In the genomic region with DNA sequence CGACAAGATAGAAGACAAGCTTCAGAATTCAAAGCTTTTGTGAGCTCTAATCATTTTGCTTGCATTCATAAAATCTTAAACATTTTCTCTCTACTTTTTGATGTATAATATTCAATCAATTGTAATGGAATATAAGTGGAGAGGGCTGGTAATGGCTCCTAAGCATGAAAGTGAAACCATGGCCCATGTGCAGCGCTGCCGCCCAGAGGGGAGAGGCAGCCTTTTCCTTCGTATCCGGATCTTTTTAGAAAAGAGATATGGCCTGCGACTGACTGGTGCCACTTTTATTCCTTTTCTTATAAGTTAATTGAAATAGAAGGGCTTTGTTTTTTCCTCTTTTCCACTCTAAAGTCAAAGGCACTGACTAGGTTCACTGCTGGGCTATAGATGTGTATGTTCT, we compare ENCODE assay signal across 7 cellular contexts.
DNase-seq lines count a peak whose midpoint lies in the region; ATAC-seq, FAIRE-seq and TF ChIP-seq lines count a peak whose summit lies in the region.
"Not testable (repeated sequence)": the region's sequence is repeated elsewhere in the genome, so short reads cannot be mapped to it uniquely, and the experiment has no call there.

No MANE protein-coding gene starts in this region.

- 0 out of 3 replicates have a peak, but pooled peaks have one; percentile 36 for ATAC-seq in RWPE2 (ENCODE audit: low read depth)

- H3K27me3 Mint-ChIP-seq in CD4-positive, alpha-beta memory T cell; neural progenitor cell (ENCODE audit: insufficient read depth, low read depth): not testable (repeated sequence)

- not testable (repeated sequence) for TF ChIP-seq POLR2A in endothelial cell of umbilical vein (IDR thresholded peaks at IDR 0.05; ENCODE audit: low read depth, low read length)

- H3K9me3 Mint-ChIP-seq in CD4-positive, alpha-beta memory T cell; neural progenitor cell: not testable (repeated sequence)

- peak; percentile 62 for FAIRE-seq in endothelial cell of umbilical vein (lab: Jason Lieb, UNC)

- H3K4me3 ChIP-seq in CD4-positive, alpha-beta memory T cell (ENCODE audit: low read length in 2 of 2); RWPE2 (ENCODE audit: severe bottlenecking); astrocyte of the spinal cord (ENCODE audit: low read depth, low read length); endothelial cell of umbilical vein (replicated peaks in 1 of 3; ENCODE audit: insufficient read depth in 1 of 3, low read depth in 1 of 3, low read length in 3 of 3); left ventricle myocardium inferior; neural progenitor cell: not testable (repeated sequence)

- not testable (repeated sequence) for H3K4me1 Mint-ChIP-seq in CD4-positive, alpha-beta memory T cell; neural progenitor cell

- H3K27ac ChIP-seq in CD4-positive, alpha-beta memory T cell (ENCODE audit: low read depth, low read length); RWPE2 (ENCODE audit: poor library complexity, severe bottlenecking); endothelial cell of umbilical vein (ENCODE audit: insufficient read depth, low read depth, low read length); neural progenitor cell: not testable (repeated sequence)
- H3K27ac ChIP-seq in left ventricle myocardium inferior (replicated peaks) = peak overlapping the region; percentile 41

- peak in 1 of 5 donors; percentile 2 for DNase-seq in CD4-positive, alpha-beta memory T cell
- DNase-seq in HT-29 (ENCODE audit: low spot score) = peak; percentile 1
- not testable (repeated sequence) for DNase-seq in RWPE2 (ENCODE audit: low spot score); left ventricle myocardium inferior; neural progenitor cell (ENCODE audit: low spot score)
- DNase-seq in astrocyte of the spinal cord (ENCODE audit: low read depth, low spot score) = peak; percentile 1
- peak; percentile 7 for DNase-seq in endothelial cell of umbilical vein (ENCODE audit: low read depth, low spot score)

- peak overlapping the region in 7 of 8 donors; percentile 8 to 43 (median 29) for H3K4me3 Mint-ChIP-seq in CD4-positive, alpha-beta memory T cell
- H3K4me3 Mint-ChIP-seq in neural progenitor cell = not testable (repeated sequence)

- dilution Hi-C loops in endothelial cell of umbilical vein (cut with MboI; ENCODE audit: extremely low pct_ligation_motif_present, low sequenced_read_pairs) = not testable (repeated sequence)

- not testable (repeated sequence) for H4K20me1 ChIP-seq in endothelial cell of umbilical vein (replicated peaks; ENCODE audit: control insufficient read depth, extremely low read depth, insufficient read depth, low read length); neural progenitor cell (ENCODE audit: low read depth)

- H3K9me3 ChIP-seq in CD4-positive, alpha-beta memory T cell (ENCODE audit: control insufficient read depth in 1 of 2, low read length in 2 of 2); RWPE2 (ENCODE audit: severe bottlenecking); endothelial cell of umbilical vein (replicated peaks; ENCODE audit: control insufficient read depth, insufficient read depth, low read length); left ventricle myocardium inferior (replicated peaks); neural progenitor cell (ENCODE audit: low read depth): not testable (repeated sequence)

- in situ Hi-C loops in astrocyte of the spinal cord (cut with HindIII; ENCODE audit: low sequenced_read_pairs) = not testable (repeated sequence)

- H3K36me3 ChIP-seq in CD4-positive, alpha-beta memory T cell (ENCODE audit: insufficient read depth, low read length); RWPE2 (ENCODE audit: low read depth); endothelial cell of umbilical vein (ENCODE audit: control insufficient read depth in 2 of 2, extremely low read depth in 1 of 2, insufficient read depth in 2 of 2, low read length in 2 of 2); left ventricle myocardium inferior; neural progenitor cell: not testable (repeated sequence)

- not testable (repeated sequence) for H3K9ac ChIP-seq in endothelial cell of umbilical vein (replicated peaks; ENCODE audit: extremely low read depth, insufficient read depth, low read length); neural progenitor cell

- not testable (repeated sequence) for H3K4me1 ChIP-seq in CD4-positive, alpha-beta memory T cell (ENCODE audit: insufficient read depth, low read length); RWPE2 (ENCODE audit: insufficient read depth, poor library complexity, severe bottlenecking); endothelial cell of umbilical vein (ENCODE audit: control insufficient read depth, extremely low read depth, insufficient read depth, low read length); neural progenitor cell
- peaks cover 11% of the 10 kb centered on the region for H3K4me1 ChIP-seq in left ventricle myocardium inferior

- not testable (repeated sequence) for H3K79me2 ChIP-seq in endothelial cell of umbilical vein (ENCODE audit: control insufficient read depth, insufficient read depth, low read length); neural progenitor cell (ENCODE audit: low read depth)

- intact Hi-C loops in CD4-positive, alpha-beta memory T cell (cut with micrococcal nuclease); endothelial cell of umbilical vein (cut with micrococcal nuclease); left ventricle myocardium inferior (cut with micrococcal nuclease): not testable (repeated sequence)

- H3F3A ChIP-seq in neural progenitor cell (ENCODE audit: low read depth) = not testable (repeated sequence)

- not testable (repeated sequence) for BruUV-seq in endothelial cell of umbilical vein (replicated peaks; lab: Mats Ljungman, UMichigan)

- not testable (repeated sequence) for H3K36me3 Mint-ChIP-seq in CD4-positive, alpha-beta memory T cell; neural progenitor cell

- not testable (repeated sequence) for TF ChIP-seq CTCF in RWPE2 (IDR thresholded peaks at IDR 0.05; ENCODE audit: poor library complexity, severe bottlenecking); astrocyte of the spinal cord (IDR thresholded peaks at IDR 0.05; ENCODE audit: low read depth, low read length); endothelial cell of umbilical vein (IDR thresholded peaks at IDR 0.05; ENCODE audit: extremely low read depth in 1 of 2, insufficient read depth in 1 of 2, low read depth in 1 of 2, low read length in 2 of 2); left ventricle myocardium inferior (IDR thresholded peaks at IDR 0.05; ENCODE audit: borderline replicate concordance)
- peak; percentile 15 for TF ChIP-seq CTCF in neural progenitor cell (IDR thresholded peaks at IDR 0.05)

- not testable (repeated sequence) for H3K27me3 ChIP-seq in CD4-positive, alpha-beta memory T cell (ENCODE audit: insufficient read depth, low read length); RWPE2 (ENCODE audit: insufficient read depth, poor library complexity, severe bottlenecking); endothelial cell of umbilical vein (ENCODE audit: control insufficient read depth in 2 of 2, insufficient read depth in 2 of 2, low read length in 2 of 2); left ventricle myocardium inferior (ENCODE audit: low read depth); neural progenitor cell

- not testable (repeated sequence) for H3K4me2 ChIP-seq in endothelial cell of umbilical vein (ENCODE audit: insufficient read depth, low read length); neural progenitor cell

- H2AFZ ChIP-seq in endothelial cell of umbilical vein (ENCODE audit: low read depth, low read length); neural progenitor cell (replicated peaks): not testable (repeated sequence)

- peak overlapping the region in 1 of 7 donors; percentile 44 for H3K27ac Mint-ChIP-seq in CD4-positive, alpha-beta memory T cell
- H3K27ac Mint-ChIP-seq in neural progenitor cell = not testable (repeated sequence)

- H3K9me1 ChIP-seq in endothelial cell of umbilical vein (replicated peaks; ENCODE audit: control insufficient read depth, extremely low read depth, insufficient read depth, low read length) = not testable (repeated sequence)

- CTCF ChIA-PET in CD4-positive, alpha-beta memory T cell (lab: Charles Lee; ENCODE audit: partially characterized antibody); endothelial cell of umbilical vein (lab: Charles Lee): not testable (repeated sequence)

- POLR2A ChIA-PET in CD4-positive, alpha-beta memory T cell (lab: Charles Lee; ENCODE audit: partially characterized antibody); endothelial cell of umbilical vein (lab: Charles Lee): not testable (repeated sequence)
